10 cellular contexts compared by ENCODE assay signal in genomic region chr2:152648336-152648735, GRCh38.
DNase-seq lines count a peak whose midpoint lies in the region; TF ChIP-seq lines count a peak whose summit lies in the region.
"Had no signal": no experiment of that assay in that cellular context is flagged by ENCODE, and none has a peak within 500 bp of the region (broad histone marks: within the 10 kb centered on the region; RNA-seq: fewer than 3 reads in every experiment).

No MANE protein-coding gene starts in this region.

- no peak for TF ChIP-seq RAD21 in liver (IDR thresholded peaks at IDR 0.05)

- H3K4me1 ChIP-seq in liver (ENCODE audit: control insufficient read depth in 4 of 4, insufficient read depth in 4 of 4, low read length in 3 of 4) (peaks cover 0 to 9% (median 4%) of the 10 kb centered on the region in 4 donors), SJCRH30 (no peaks in the 10 kb centered on the region)

- no peaks in the 10 kb centered on the region for H3K9me3 ChIP-seq in liver (ENCODE audit: control insufficient read depth in 4 of 4, low read length in 3 of 4)
- no peaks in the 10 kb centered on the region for H3K9me3 ChIP-seq in SJCRH30 (replicated peaks)

- DNase-seq in ACHN (peak; percentile 35), HCEC 1CT (peak; percentile 26), astrocyte of the spinal cord (ENCODE audit: low read depth, low spot score) (peak; percentile 39), amygdala (lab: John Stamatoyannopoulos, UW) (no peak), activated T-cell treated with anti-CD3 and anti-CD28 coated beads for 4 hours (no peak), SJCRH30 (no peak)
- no peak for DNase-seq in stimulated activated CD4-positive, alpha-beta T cell treated with anti-CD3 and anti-CD28 coated beads, Interleukin-2, amount 100 ng/mL, for 48 hours
- DNase-seq: GDM1, T-helper 9 cell had no signal

- TF ChIP-seq CTCF in astrocyte of the spinal cord (IDR thresholded peaks at IDR 0.05; ENCODE audit: low read depth, low read length) (peak; percentile 37), liver (IDR thresholded peaks at IDR 0.05; ENCODE audit: low read depth, low read length, missing input control) (peak; percentile 5)

- H3K4me3 ChIP-seq in astrocyte of the spinal cord (ENCODE audit: low read depth, low read length) (no peak overlapping the region), liver (ENCODE audit: low read depth in 1 of 3, low read length in 3 of 3) (no peak overlapping the region), SJCRH30 (no peak overlapping the region)

- 12% methylated on average over 2 of the region's 2 CpGs for WGBS in liver

- peaks cover 0 to 14% (median 0%) of the 10 kb centered on the region in 4 donors for H3K36me3 ChIP-seq in liver (ENCODE audit: control insufficient read depth in 4 of 4, insufficient read depth in 3 of 4, low read depth in 1 of 4, low read length in 3 of 4)
- peaks cover 21% of the 10 kb centered on the region for H3K36me3 ChIP-seq in SJCRH30

- no peaks in the 10 kb centered on the region for H3K27me3 ChIP-seq in liver (ENCODE audit: control insufficient read depth in 4 of 4, insufficient read depth in 4 of 4, low read length in 3 of 4)
- H3K27me3 ChIP-seq in SJCRH30 = no peaks in the 10 kb centered on the region

- H3K27ac ChIP-seq in liver (ENCODE audit: low read depth in 1 of 2, low read length in 2 of 2) (no peak overlapping the region), SJCRH30 (no peak overlapping the region)

- no peak overlapping the region for H3K9ac ChIP-seq in liver (ENCODE audit: low read depth in 1 of 2, low read length in 2 of 2)

- in situ Hi-C loops in ACHN (cut with HindIII; ENCODE audit: low pct_ligation_motif_present, low pct_unique_long_range_greater_than_20kb, low sequenced_read_pairs) (no loop called here), astrocyte of the spinal cord (cut with HindIII; ENCODE audit: low sequenced_read_pairs) (no loop called here)

TF ChIP-seq in liver, 16 proteins besides CTCF, POLR2A, EP300 and RAD21:
- no peak for TF ChIP-seq YY1 (IDR thresholded peaks at IDR 0.05)
- TF ChIP-seq EGR1 (IDR thresholded peaks at IDR 0.05; ENCODE audit: low read depth in 2 of 2) = no peak
- TF ChIP-seq ATF3 (IDR thresholded peaks at IDR 0.05) = no peak
- peak; percentile 49 to 58 for TF ChIP-seq RXRA (IDR thresholded peaks at IDR 0.05)
- peak; percentile 60 for TF ChIP-seq SP1 (IDR thresholded peaks at IDR 0.05)
- no peak for TF ChIP-seq REST (IDR thresholded peaks at IDR 0.05)
- no peak for TF ChIP-seq ZBTB33 (IDR thresholded peaks at IDR 0.05)
- peak; percentile 41 to 45 for TF ChIP-seq HNF4A (conservative IDR thresholded peaks at IDR 0.05)

Comparison
In these comparisons a context has a peak if more than half of its experiments do, and no peak if none do; other contexts are left out.
1. DNase-seq: peak in ACHN (single experiment), HCEC 1CT (single experiment) and astrocyte of the spinal cord (single experiment); none in amygdala (0 of 56), activated T-cell treated with anti-CD3 and anti-CD28 coated beads for 4 hours (single experiment), SJCRH30 (0 of 2) and stimulated activated CD4-positive, alpha-beta T cell treated with anti-CD3 and anti-CD28 coated beads, Interleukin-2, amount 100 ng/mL, for 48 hours (0 of 2).